Comparison of ENCODE assay signal across 18 cellular contexts in the genomic region with DNA sequence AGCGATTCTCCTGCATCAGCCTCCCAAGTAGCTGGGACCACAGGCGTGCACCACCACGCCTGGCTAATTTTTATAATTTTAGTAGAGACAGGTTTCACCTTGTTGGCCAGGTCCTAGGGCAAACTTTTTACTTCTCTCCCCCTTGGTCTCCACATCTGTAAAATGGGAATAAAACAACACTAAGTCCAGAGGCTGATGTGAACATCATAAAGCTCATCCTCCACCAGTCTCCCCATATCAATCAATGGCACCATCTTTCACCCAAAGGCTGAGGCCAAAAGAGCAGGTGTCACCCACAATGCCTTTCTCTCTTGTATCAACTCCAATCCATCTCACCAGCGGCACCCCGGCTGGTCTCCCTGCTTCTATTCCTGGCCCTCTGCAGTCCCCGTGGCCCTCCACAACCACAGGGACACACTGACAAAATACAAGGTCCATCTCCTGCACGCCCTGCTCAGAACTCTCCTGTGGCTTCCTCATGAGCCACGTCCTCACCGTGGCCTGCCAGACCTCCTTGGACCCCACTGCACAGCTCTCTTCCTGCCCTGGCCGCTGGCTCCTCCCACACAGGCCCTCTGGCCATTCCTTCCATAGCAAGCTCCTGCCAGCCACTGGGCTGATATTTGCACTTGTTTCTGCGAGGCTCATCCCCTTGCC.
DNase-seq lines count a peak whose midpoint lies in the region; ATAC-seq lines count a peak whose summit lies in the region.
"Had no signal": no experiment of that assay in that cellular context is flagged by ENCODE, and none has a peak within 500 bp of the region (broad histone marks: within the 10 kb centered on the region; RNA-seq: fewer than 3 reads in every experiment).

No MANE protein-coding gene starts in this region.

- H3K9ac ChIP-seq in GM23248, result no peak overlapping the region

- peaks cover 86% of the 10 kb centered on the region for H3K4me1 Mint-ChIP-seq in activated naive CD4-positive, alpha-beta T cell treated with anti-CD3 and anti-CD28 coated beads, Interleukin-2, amount 50 U/mL, for 24 hours
- peaks cover 84 to 93% (median 91%) of the 10 kb centered on the region in 3 donors for H3K4me1 Mint-ChIP-seq in T-cell
- peaks cover 57 to 76% of the 10 kb centered on the region in 2 donors for H3K4me1 Mint-ChIP-seq in effector memory CD8-positive, alpha-beta T cell (ENCODE audit: low read depth in 2 of 2)
- H3K4me1 Mint-ChIP-seq in stimulated activated naive B cell treated with anti-CD40 and anti-IgM and Interleukin-4, amounts not matched to agents 10 μg/mL and 1 μg/mL and 100 μg/mL, for 72 hours, result peaks cover 52 to 83% of the 10 kb centered on the region in 2 donors

- no peaks in the 10 kb centered on the region for H3K27me3 Mint-ChIP-seq in activated naive CD4-positive, alpha-beta T cell treated with anti-CD3 and anti-CD28 coated beads, Interleukin-2, amount 50 U/mL, for 24 hours
- H3K27me3 Mint-ChIP-seq in T-cell, result no peaks in the 10 kb centered on the region
- no peaks in the 10 kb centered on the region for H3K27me3 Mint-ChIP-seq in effector memory CD8-positive, alpha-beta T cell
- H3K27me3 Mint-ChIP-seq in stimulated activated naive B cell treated with anti-CD40 and anti-IgM and Interleukin-4, amounts not matched to agents 10 μg/mL and 1 μg/mL and 100 μg/mL, for 72 hours, result no peaks in the 10 kb centered on the region

- no peaks in the 10 kb centered on the region for H3K4me1 ChIP-seq in GM23248 (ENCODE audit: insufficient read depth)
- H3K4me1 ChIP-seq: gastroesophageal sphincter had no signal

- H3K9me3 Mint-ChIP-seq in activated naive CD4-positive, alpha-beta T cell treated with anti-CD3 and anti-CD28 coated beads, Interleukin-2, amount 50 U/mL, for 24 hours, result no peaks in the 10 kb centered on the region
- no peaks in the 10 kb centered on the region for H3K9me3 Mint-ChIP-seq in T-cell
- no peaks in the 10 kb centered on the region for H3K9me3 Mint-ChIP-seq in effector memory CD8-positive, alpha-beta T cell
- peaks cover 0 to 7% of the 10 kb centered on the region in 2 donors for H3K9me3 Mint-ChIP-seq in stimulated activated naive B cell treated with anti-CD40 and anti-IgM and Interleukin-4, amounts not matched to agents 10 μg/mL and 1 μg/mL and 100 μg/mL, for 72 hours
- H3K9me3 Mint-ChIP-seq: WTC11 had no signal

- no peaks in the 10 kb centered on the region for H3K9me2 ChIP-seq in GM23248 (ENCODE audit: insufficient read depth)

- H4K20me1 ChIP-seq in GM23248 (ENCODE audit: insufficient read depth), result no peaks in the 10 kb centered on the region

- H3K27me3 ChIP-seq in GM23248 (replicated peaks; ENCODE audit: insufficient read depth), result no peaks in the 10 kb centered on the region
- H3K27me3 ChIP-seq: gastroesophageal sphincter, ovary, vagina had no signal

- H2AFZ ChIP-seq in GM23248, result no peak overlapping the region

- WGBS in GM23248 (ENCODE audit: low coverage in 1 of 2, low lambda C conversion rate in 2 of 2, missing lambda C conversion rate in 2 of 2), 2 experiments, result 90 to 92% methylated on average over 11 of the region's 11 CpGs

- H3K27ac ChIP-seq in GM23248, result no peak overlapping the region
- H3K27ac ChIP-seq: gastroesophageal sphincter, ovary, vagina had no signal

- peaks cover 14% of the 10 kb centered on the region for H3K79me2 ChIP-seq in GM23248 (ENCODE audit: insufficient read depth)

- no peaks in the 10 kb centered on the region for H3F3A ChIP-seq in GM23248 (ENCODE audit: insufficient read depth)

- POLR2A ChIA-PET in T-cell (lab: Charles Lee), result interaction anchor here (0.6 to 2.5 kb wide), 8 partner anchors 7 to 243 kb away, joined by 3 to 14 read pairs (median 6); partner anchors contain the start of genes CDNF (in 1 of the 2), HSPA14 (in 1 of the 2) and MSANTD7 (in 1 of the 2)

- peak overlapping the region; percentile 66 for H3K27ac Mint-ChIP-seq in activated naive CD4-positive, alpha-beta T cell treated with anti-CD3 and anti-CD28 coated beads, Interleukin-2, amount 50 U/mL, for 24 hours
- H3K27ac Mint-ChIP-seq in T-cell, result peak overlapping the region; percentile 70 to 87
- peak overlapping the region; percentile 70 to 93 for H3K27ac Mint-ChIP-seq in effector memory CD8-positive, alpha-beta T cell
- H3K27ac Mint-ChIP-seq in stimulated activated naive B cell treated with anti-CD40 and anti-IgM and Interleukin-4, amounts not matched to agents 10 μg/mL and 1 μg/mL and 100 μg/mL, for 72 hours, result peak overlapping the region; percentile 72
- H3K27ac Mint-ChIP-seq: WTC11 had no signal

- H3K9me3 ChIP-seq in GM23248 (ENCODE audit: low read depth), result no peaks in the 10 kb centered on the region
- H3K9me3 ChIP-seq: gastroesophageal sphincter, ovary, vagina had no signal

- H3K4me2 ChIP-seq in GM23248 (ENCODE audit: unreplicated experiment), result no peak overlapping the region

- in situ Hi-C loops in GM23248 (cut with MboI), result no loop called here

- no peak for DNase-seq in activated naive CD4-positive, alpha-beta T cell treated with anti-CD3 and anti-CD28 coated beads, Interleukin-2, amount 50 U/mL, for 16 hours
- DNase-seq in T-cell (no peak), GM23248 (no peak), medulla oblongata (ENCODE audit: extremely low spot score) (no peak), AG08395 (ENCODE audit: low spot score) (no peak)
- DNase-seq in effector memory CD8-positive, alpha-beta T cell, result no peak
- DNase-seq in stimulated activated naive B cell treated with anti-CD40 and anti-IgM and Interleukin-4, amounts not matched to agents 10 μg/mL and 1 μg/mL and 100 μg/mL, for 72 hours, result no peak
- DNase-seq: Karpas-422, left colon, NCI-H1048, NCI-H2029, NCI-H446, ovary had no signal

- H3K4me3 Mint-ChIP-seq in activated naive CD4-positive, alpha-beta T cell treated with anti-CD3 and anti-CD28 coated beads, Interleukin-2, amount 50 U/mL, for 24 hours, result no peak overlapping the region
- peak overlapping the region in 1 of 3 donors; percentile 92 for H3K4me3 Mint-ChIP-seq in T-cell
- peak overlapping the region; percentile 0 to 56 for H3K4me3 Mint-ChIP-seq in effector memory CD8-positive, alpha-beta T cell
- no peak overlapping the region for H3K4me3 Mint-ChIP-seq in stimulated activated naive B cell treated with anti-CD40 and anti-IgM and Interleukin-4, amounts not matched to agents 10 μg/mL and 1 μg/mL and 100 μg/mL, for 72 hours
- H3K4me3 Mint-ChIP-seq: WTC11 had no signal

- CTCF ChIA-PET in T-cell (lab: Charles Lee), result interaction anchor here in 1 of 2 donors (0.7 to 1.0 kb wide), 2 partner anchors 13 to 43 kb away, joined by 3 read pairs; no protein-coding TSS in a partner anchor

- H3K4me3 ChIP-seq in GM23248, result no peak overlapping the region
- H3K4me3 ChIP-seq: gastroesophageal sphincter, ovary, vagina had no signal

- H3K36me3 ChIP-seq in GM23248 (ENCODE audit: low read depth), result no peaks in the 10 kb centered on the region
- H3K36me3 ChIP-seq: ovary had no signal

- no peak for ATAC-seq in T-cell (replicated peaks in 1 of 4)
- no peak for ATAC-seq in effector memory CD8-positive, alpha-beta T cell (replicated peaks)
- ATAC-seq in stimulated activated naive B cell treated with anti-CD40 and anti-IgM and Interleukin-4, amounts not matched to agents 10 μg/mL and 1 μg/mL and 100 μg/mL, for 72 hours (replicated peaks), result no peak
- ATAC-seq: gastroesophageal sphincter, left colon, sciatic nerve, WTC11 had no signal

- H3K36me3 Mint-ChIP-seq in activated naive CD4-positive, alpha-beta T cell treated with anti-CD3 and anti-CD28 coated beads, Interleukin-2, amount 50 U/mL, for 24 hours, result peaks cover 45% of the 10 kb centered on the region
- peaks cover 73% of the 10 kb centered on the region for H3K36me3 Mint-ChIP-seq in T-cell
- peaks cover 92% of the 10 kb centered on the region for H3K36me3 Mint-ChIP-seq in effector memory CD8-positive, alpha-beta T cell (ENCODE audit: insufficient read depth)
- H3K36me3 Mint-ChIP-seq in stimulated activated naive B cell treated with anti-CD40 and anti-IgM and Interleukin-4, amounts not matched to agents 10 μg/mL and 1 μg/mL and 100 μg/mL, for 72 hours, result peaks cover 42 to 64% of the 10 kb centered on the region in 2 donors

Comparison
In these comparisons a context has a peak if more than half of its experiments do, and no peak if none do; other contexts are left out.
1. H3K4me3 Mint-ChIP-seq: peak in effector memory CD8-positive, alpha-beta T cell (2 of 2); none in activated naive CD4-positive, alpha-beta T cell treated with anti-CD3 and anti-CD28 coated beads, Interleukin-2, amount 50 U/mL, for 24 hours (single experiment) and stimulated activated naive B cell treated with anti-CD40 and anti-IgM and Interleukin-4, amounts not matched to agents 10 μg/mL and 1 μg/mL and 100 μg/mL, for 72 hours (0 of 2).
2. Peak in every context shown above with its lines, with median percentiles within 50 percentile points of each other: H3K27ac Mint-ChIP-seq.